8 cellular contexts compared by ENCODE assay signal in the genomic region with DNA sequence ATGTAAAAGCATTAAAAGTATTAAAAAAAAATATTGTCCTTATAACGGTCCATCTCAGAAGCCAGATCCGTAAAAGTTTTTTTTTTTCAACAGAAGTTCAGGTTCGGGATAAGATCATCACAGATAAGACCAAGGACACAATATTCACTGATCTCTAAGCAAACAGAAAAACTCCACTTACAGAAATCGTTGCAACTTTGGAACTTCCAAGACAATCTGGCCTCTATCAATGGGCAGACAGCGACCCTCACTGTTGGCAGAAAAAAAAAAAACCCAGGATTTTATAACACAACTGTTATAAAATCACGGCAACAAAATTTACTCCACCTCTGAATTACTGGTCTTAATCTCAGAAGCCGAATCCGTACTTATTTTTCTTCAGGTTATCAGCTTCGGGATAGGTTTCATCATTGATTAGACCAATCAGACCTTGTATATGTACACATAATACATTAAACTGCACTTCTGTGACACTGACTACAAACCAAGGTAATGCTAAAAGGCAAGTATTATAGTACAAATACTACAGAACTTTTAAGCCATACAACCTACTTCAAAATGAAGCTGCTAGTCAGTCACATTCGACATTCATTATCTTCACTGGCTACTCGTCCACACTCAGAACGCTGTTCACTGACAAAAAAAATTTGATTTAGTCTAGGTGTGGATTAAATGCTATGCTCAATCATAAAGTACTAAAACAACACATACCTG. TPM values are rescaled to one million over a fixed set of nuclear protein-coding genes. Genes with fewer than 3 reads are reported as not detected.
A peak's percentile ranks its signal among the peaks of the same experiment; 100 is the strongest.
DNase-seq lines count a peak whose midpoint lies in the region; ATAC-seq, FAIRE-seq and TF ChIP-seq lines count a peak whose summit lies in the region.

No MANE protein-coding gene starts in this region.

- WGBS in pancreas, 2 donors, result 0 to 1% methylated on average over 12 of the region's 12 CpGs

- H3K27me3 ChIP-seq in SJCRH30 (no peaks in the 10 kb centered on the region), pancreas (no peaks in the 10 kb centered on the region)

- peak overlapping the region; percentile 99 for H3K27ac ChIP-seq in SJCRH30
- H3K27ac ChIP-seq in pancreas, result peak overlapping the region in 1 of 4 donors; percentile 90

- peaks cover 56% of the 10 kb centered on the region for H3K4me1 Mint-ChIP-seq in activated T-cell treated with anti-CD3 and anti-CD28 coated beads, Interleukin-2, amount 50 U/mL, for 24 hours (ENCODE audit: low read depth)

- H3K4me3 ChIP-seq in SJCRH30, result peak overlapping the region; percentile 94
- H3K4me3 ChIP-seq in pancreas, result peak overlapping the region; percentile 64 to 83 (median 72)

- no peak for FAIRE-seq in pancreas (lab: Jason Lieb, UNC)

- intact Hi-C loops in pancreas (cut with DNase I), result loop anchor here in 2 of 3 donors (5.0 kb wide), 1 partner anchor 35 kb away; a partner anchor contains a TSS

- no peaks in the 10 kb centered on the region for H3K9me3 ChIP-seq in SJCRH30 (replicated peaks)
- no peaks in the 10 kb centered on the region for H3K9me3 ChIP-seq in pancreas

- H3K36me3 Mint-ChIP-seq in activated T-cell treated with anti-CD3 and anti-CD28 coated beads, Interleukin-2, amount 50 U/mL, for 24 hours (ENCODE audit: low read depth), result peaks cover 81% of the 10 kb centered on the region

- H3K27me3 Mint-ChIP-seq in activated T-cell treated with anti-CD3 and anti-CD28 coated beads, Interleukin-2, amount 50 U/mL, for 24 hours, result peaks cover 4% of the 10 kb centered on the region

- no peak for DNase-seq in activated T-cell treated with anti-CD3 and anti-CD28 coated beads, Interleukin-2, amount 50 U/mL, for 24 hours
- DNase-seq in activated T-cell treated with anti-CD3 and anti-CD28 coated beads for 4 hours (no peak), SJCRH30 (peak in 1 of 2 experiments; percentile 26), fibroblast of gingiva (ENCODE audit: low read depth) (peak; percentile 33), pancreas (no peak), NCI-H510A (lab: John Stamatoyannopoulos, UW) (no peak), GF-D8 (lab: John Stamatoyannopoulos, UW) (no peak)

- no peak for TF ChIP-seq CTCF in pancreas (IDR thresholded peaks at IDR 0.05)

- H3K4me1 ChIP-seq in SJCRH30 (peaks cover 9% of the 10 kb centered on the region), pancreas (peaks cover 4 to 13% (median 4%) of the 10 kb centered on the region in 3 donors)

- H3K9me3 Mint-ChIP-seq in activated T-cell treated with anti-CD3 and anti-CD28 coated beads, Interleukin-2, amount 50 U/mL, for 24 hours, result peaks cover 2% of the 10 kb centered on the region

- H3K4me3 Mint-ChIP-seq in activated T-cell treated with anti-CD3 and anti-CD28 coated beads, Interleukin-2, amount 50 U/mL, for 24 hours, result peak overlapping the region; percentile 100

- H3K36me3 ChIP-seq in SJCRH30 (peaks cover 44% of the 10 kb centered on the region), pancreas (no peaks in the 10 kb centered on the region)

- ATAC-seq in pancreas (no peak), HG03565 (IDR thresholded peaks at IDR 0.05; ENCODE audit: unreplicated experiment) (no peak)

- peak overlapping the region; percentile 100 for H3K27ac Mint-ChIP-seq in activated T-cell treated with anti-CD3 and anti-CD28 coated beads, Interleukin-2, amount 50 U/mL, for 24 hours

RNA-seq across cellular contexts. Expression of a gene that starts 34.7 kb away (rescaled TPM):
- 137 and 151 TPM in 2 replicates for total RNA-seq in SJCRH30 (2014; rRNA removed; shearing (Covaris generic))
- 10 to 100 TPM; 23.3 to 48.9 (median 43.5) TPM for total RNA-seq in pancreas
- polyA plus RNA-seq in pancreas, result 10 to 100 TPM; 14.6 to 22.2 TPM
